In genomic region chr5:172715931-172716682, GRCh38 we compare ENCODE assay signal across 8 cellular contexts. TPM values are rescaled to one million over a fixed set of nuclear protein-coding genes. Genes with fewer than 3 reads are reported as not detected.
A peak's percentile ranks its signal among the peaks of the same experiment; 100 is the strongest.
DNase-seq lines count a peak whose midpoint lies in the region; ATAC-seq, FAIRE-seq and TF ChIP-seq lines count a peak whose summit lies in the region.

No MANE protein-coding gene starts in this region.

- H3K36me3 Mint-ChIP-seq in naive thymus-derived CD8-positive, alpha-beta T cell, result no peaks in the 10 kb centered on the region

- no peak for FAIRE-seq in GM19239 (lab: Jason Lieb, UNC)

- H3K4me1 ChIP-seq in heart right ventricle (peaks cover 20 to 64% (median 49%) of the 10 kb centered on the region in 9 donors), uterus (no peaks in the 10 kb centered on the region)

- 85 to 86% methylated on average over 13 of the region's 13 CpGs for WGBS in heart right ventricle, 2 donors

- no peak for TF ChIP-seq CTCF in heart right ventricle (IDR thresholded peaks at IDR 0.05)
- TF ChIP-seq CTCF in uterus (IDR thresholded peaks at IDR 0.05), result no peak

- H3K27ac ChIP-seq in heart right ventricle (peak overlapping the region; percentile 66 to 91 (median 83)), cingulate gyrus (ENCODE audit: low read depth, low read length) (peak overlapping the region; percentile 20), uterus (peak overlapping the region; percentile 69 to 75)

- intact Hi-C loops in heart right ventricle (cut with DNase I), result loop anchor here in 9 of 10 donors (1.0 to 10.0 kb wide), 12 partner anchors 33 to 569 kb away; partner anchors contain the start of gene DUSP1 (in 3 of the 9)
- intact Hi-C loops in left cardiac atrium (cut with DNase I), result loop anchor here (2.0 to 10.0 kb wide), 3 partner anchors 51 to 189 kb away; no protein-coding TSS in a partner anchor
- intact Hi-C loops in uterus (cut with DNase I; ENCODE audit: low total_unique reads), result loop anchor here (5.0 kb wide), 1 partner anchor 51 kb away; no protein-coding TSS in a partner anchor

- H3K36me3 ChIP-seq in heart right ventricle (no peaks in the 10 kb centered on the region), uterus (no peaks in the 10 kb centered on the region)

- peak overlapping the region in 6 of 10 donors; percentile 40 to 95 (median 88) for H3K27ac Mint-ChIP-seq in naive thymus-derived CD8-positive, alpha-beta T cell

- ATAC-seq in heart right ventricle (no peak), left cardiac atrium (no peak)
- ATAC-seq in naive thymus-derived CD8-positive, alpha-beta T cell, result no peak

- H3K27me3 Mint-ChIP-seq in naive thymus-derived CD8-positive, alpha-beta T cell, result peaks cover 5 to 12% (median 12%) of the 10 kb centered on the region in 5 donors

- DNase-seq in heart right ventricle (no peak), left cardiac atrium (no peak), uterus (peak in 1 of 2 donors; percentile 20), NCI-H2029 treated with DMSO at 0.1 percent for 48 hours (lab: John Stamatoyannopoulos, UW) (no peak), GM19239 (ENCODE audit: insufficient read length, low spot score) (no peak), NCI-H524 treated with DMSO at 0.1 percent for 48 hours (lab: John Stamatoyannopoulos, UW) (no peak)
- DNase-seq in naive thymus-derived CD8-positive, alpha-beta T cell, result peak in 1 of 10 donors; percentile 47

- H3K27me3 ChIP-seq in heart right ventricle, result no peaks in the 10 kb centered on the region
- no peaks in the 10 kb centered on the region for H3K27me3 ChIP-seq in uterus

- H3K4me3 ChIP-seq in heart right ventricle (no peak overlapping the region), uterus (no peak overlapping the region)

- H3K9me3 ChIP-seq in heart right ventricle, result no peaks in the 10 kb centered on the region
- no peaks in the 10 kb centered on the region for H3K9me3 ChIP-seq in uterus

- H3K4me3 Mint-ChIP-seq in naive thymus-derived CD8-positive, alpha-beta T cell, result no peak overlapping the region

- no peaks in the 10 kb centered on the region for H3K9me3 Mint-ChIP-seq in naive thymus-derived CD8-positive, alpha-beta T cell

- peaks cover 4 to 12% (median 7%) of the 10 kb centered on the region in 4 donors for H3K4me1 Mint-ChIP-seq in naive thymus-derived CD8-positive, alpha-beta T cell

- no peak for TF ChIP-seq POLR2A in uterus (IDR thresholded peaks at IDR 0.05)

- POLR2A ChIA-PET in naive thymus-derived CD8-positive, alpha-beta T cell (lab: Charles Lee), result interaction anchor here (1.0 to 5.7 kb wide), 2 partner anchors 49 to 56 kb away, joined by 3 to 56 read pairs; partner anchors contain the start of gene DUSP1

RNA-seq across cellular contexts. Expression of gene DUSP1, which starts 54.9 kb away (rescaled TPM):
- total RNA-seq in heart right ventricle, result 100 to 1,000 TPM in 7 of 10 donors, 10 to 100 TPM in 3; 55.7 to 215 (median 143) TPM
- polyA plus RNA-seq in heart right ventricle, result 10 to 100 TPM; 33.3 to 98.6 TPM
- total RNA-seq in left cardiac atrium, result 100 to 1,000 TPM; 126 to 228 TPM
- 10 to 100 TPM; 23.5 to 24.1 TPM for total RNA-seq in naive thymus-derived CD8-positive, alpha-beta T cell
- polyA plus RNA-seq in naive thymus-derived CD8-positive, alpha-beta T cell, result 100 to 1,000 TPM; 102 to 660 (median 258) TPM
- total RNA-seq in uterus, result 1,000 to 10,000 TPM in 1 of 4 donors, 100 to 1,000 TPM in 3; 189 to 2,046 (median 515) TPM

Comparison
In these comparisons a context has a peak if more than half of its experiments do, and no peak if none do; other contexts are left out.
1. H3K27ac ChIP-seq: peak in every context shown above with its lines; median percentile 83 in heart right ventricle; 72 in uterus; 20 in cingulate gyrus.